In the genomic region with DNA sequence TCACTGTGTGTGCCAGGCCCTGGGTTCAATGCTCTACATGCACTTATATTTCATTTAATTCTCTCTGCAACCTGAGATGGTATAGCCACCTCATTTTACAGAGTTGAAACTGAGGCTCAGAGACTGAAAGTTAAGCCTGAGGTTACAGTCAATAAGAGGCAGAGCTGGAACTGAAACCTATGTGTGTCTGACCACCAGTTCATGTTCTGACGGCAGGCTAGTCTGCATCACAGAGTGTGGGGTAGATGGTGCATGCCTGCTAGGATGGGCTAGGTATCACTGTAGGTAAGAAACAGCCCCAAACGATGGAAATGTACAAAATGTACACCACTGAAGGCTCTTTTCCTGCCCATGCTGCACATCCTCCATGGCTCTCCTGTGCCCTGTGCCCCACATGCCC, we compare ENCODE assay signal across 7 cellular contexts. TPM values are rescaled to one million over a fixed set of nuclear protein-coding genes. Genes with fewer than 3 reads are reported as not detected.
"Had no signal": no experiment of that assay in that cellular context is flagged by ENCODE, and none has a peak within 500 bp of the region (broad histone marks: within the 10 kb centered on the region; RNA-seq: fewer than 3 reads in every experiment).

No MANE protein-coding gene starts in this region.

RNA-seq across cellular contexts. Expression of a gene that starts 2.1 kb away (rescaled TPM):
- total RNA-seq: HT1080, IMR-90, K562, MCF 10A, Right ventricle myocardium superior, SJSA1 had no signal
- polyA plus RNA-seq: IMR-90 had no signal

RNA-seq across cellular contexts. Expression of a gene that starts 43.1 kb away (rescaled TPM):
- total RNA-seq: HT1080, IMR-90, LHCN-M2, SJSA1 had no signal
